Comparison of ENCODE assay signal across 29 cellular contexts in genomic region chr10:91885362-91886079, GRCh38. TPM values are rescaled to one million over a fixed set of nuclear protein-coding genes. Genes with fewer than 3 reads are reported as not detected.
DNase-seq lines count a peak whose midpoint lies in the region; ATAC-seq and TF ChIP-seq lines count a peak whose summit lies in the region.
"Had no signal": no experiment of that assay in that cellular context is flagged by ENCODE, and none has a peak within 500 bp of the region (broad histone marks: within the 10 kb centered on the region; RNA-seq: fewer than 3 reads in every experiment).

No MANE protein-coding gene starts in this region.

- intact Hi-C loops in ascending aorta (cut with DNase I) (loop anchor here (2.0 kb wide), 1 partner anchor 23 kb away; the partner anchor contains the start of gene FGFBP3), left ventricle myocardium inferior (cut with micrococcal nuclease) (no loop called here)

- H3K27ac Mint-ChIP-seq in nephron progenitor cell = peak overlapping the region; percentile 49
- peak overlapping the region; percentile 94 for H3K27ac Mint-ChIP-seq in type B pancreatic cell

- ATAC-seq in GM21576 (IDR thresholded peaks at IDR 0.05; ENCODE audit: unreplicated experiment) = no peak
- ATAC-seq: body of pancreas, gastroesophageal sphincter, HepG2, left cardiac atrium, psoas muscle had no signal

- H3K4me1 ChIP-seq in HUES48 (ENCODE audit: control insufficient read depth, insufficient read depth, low read length) = peaks cover 52% of the 10 kb centered on the region
- peaks cover 3 to 24% of the 10 kb centered on the region in 2 donors for H3K4me1 ChIP-seq in ascending aorta
- H3K4me1 ChIP-seq in left ventricle myocardium inferior = peaks cover 33% of the 10 kb centered on the region

- H3K27me3 ChIP-seq in HUES48 (ENCODE audit: control insufficient read depth, insufficient read depth, low read length) (no peaks in the 10 kb centered on the region), ascending aorta (no peaks in the 10 kb centered on the region), left ventricle myocardium inferior (ENCODE audit: low read depth) (peaks cover 26% of the 10 kb centered on the region)
- H3K27me3 ChIP-seq: body of pancreas, gastroesophageal sphincter, sigmoid colon, upper lobe of left lung had no signal

- H3K4me3 Mint-ChIP-seq in nephron progenitor cell = no peak overlapping the region
- H3K4me3 Mint-ChIP-seq in type B pancreatic cell = peak overlapping the region; percentile 53

- H3K36me3 ChIP-seq in HUES48 (ENCODE audit: control insufficient read depth, insufficient read depth, low read length) (no peaks in the 10 kb centered on the region), ascending aorta (no peaks in the 10 kb centered on the region), left ventricle myocardium inferior (no peaks in the 10 kb centered on the region)
- H3K36me3 ChIP-seq: gastroesophageal sphincter, sigmoid colon, upper lobe of left lung had no signal

- H3K9ac ChIP-seq in HUES48 (ENCODE audit: low read depth, low read length) = no peak overlapping the region
- H3K9ac ChIP-seq: SK-N-SH had no signal

- H3K27ac ChIP-seq in HUES48 (ENCODE audit: low read depth, low read length) (peak overlapping the region; percentile 88), ascending aorta (peak overlapping the region; percentile 87 to 94), left ventricle myocardium inferior (replicated peaks) (no peak overlapping the region)
- H3K27ac ChIP-seq: body of pancreas, C4-2B, HL-60, psoas muscle, upper lobe of left lung had no signal

- H3K36me3 Mint-ChIP-seq in nephron progenitor cell (ENCODE audit: low read depth) (no peaks in the 10 kb centered on the region), type B pancreatic cell (no peaks in the 10 kb centered on the region)

- TF ChIP-seq CTCF in ascending aorta (IDR thresholded peaks at IDR 0.05) = no peak
- TF ChIP-seq CTCF in nephron progenitor cell (IDR thresholded peaks at IDR 0.05) = no peak
- no peak for TF ChIP-seq CTCF in type B pancreatic cell (conservative IDR thresholded peaks at IDR 0.05)
- TF ChIP-seq CTCF in left ventricle myocardium inferior (IDR thresholded peaks at IDR 0.05; ENCODE audit: borderline replicate concordance) = no peak

- H3K9me3 Mint-ChIP-seq in nephron progenitor cell (peaks cover 8% of the 10 kb centered on the region), type B pancreatic cell (no peaks in the 10 kb centered on the region)

- H3K27me3 Mint-ChIP-seq in nephron progenitor cell (ENCODE audit: low read depth, poor library complexity) (no peaks in the 10 kb centered on the region), type B pancreatic cell (no peaks in the 10 kb centered on the region)

- H3K9me3 ChIP-seq in HUES48 (ENCODE audit: control insufficient read depth, insufficient read depth, low read length) = no peaks in the 10 kb centered on the region
- no peaks in the 10 kb centered on the region for H3K9me3 ChIP-seq in ascending aorta
- peaks cover 4% of the 10 kb centered on the region for H3K9me3 ChIP-seq in left ventricle myocardium inferior (replicated peaks)
- H3K9me3 ChIP-seq: body of pancreas, Caco-2, gastroesophageal sphincter, psoas muscle, sigmoid colon, SK-N-SH, upper lobe of left lung had no signal

- H3K4me1 Mint-ChIP-seq in nephron progenitor cell (peaks cover 67% of the 10 kb centered on the region), type B pancreatic cell (ENCODE audit: unreplicated experiment) (peaks cover 36% of the 10 kb centered on the region)

- no peak overlapping the region for H3K4me3 ChIP-seq in HUES48 (ENCODE audit: low read depth, low read length)
- H3K4me3 ChIP-seq in ascending aorta = no peak overlapping the region
- H3K4me3 ChIP-seq in left ventricle myocardium inferior = no peak overlapping the region
- H3K4me3 ChIP-seq: body of pancreas, gastroesophageal sphincter, psoas muscle, sigmoid colon, upper lobe of left lung had no signal

- DNase-seq in ascending aorta (ENCODE audit: low spot score in 2 of 2) (no peak), nephron progenitor cell (no peak), type B pancreatic cell (ENCODE audit: extremely low spot score, unreplicated experiment) (no peak), left ventricle myocardium inferior (no peak), AG08396 (ENCODE audit: low spot score) (no peak)
- DNase-seq: activated CD4-positive, alpha-beta T cell treated with anti-CD3 and anti-CD28 coated beads, Interleukin-2, amount 50 U/mL, for 4 hours; activated naive CD4-positive, alpha-beta T cell treated with Interleukin-2 at 50 U/mL for 16 hours; body of pancreas; Caco-2; DMS53; hippocampal formation; left cardiac atrium; MM.1S; NCI-H1930; NCI-H2171 treated with DMSO at 0.1 percent for 48 hours; NCI-H510A treated with DMSO at 0.1 percent for 48 hours; nucleus accumbens; OCI-M1; psoas muscle; sigmoid colon; SK-N-SH; stimulated activated CD4-positive, alpha-beta T cell treated with anti-CD3 and anti-CD28 coated beads, Interleukin-4, amount 100 ng/mL, for 1 hour; upper lobe of left lung had no signal

RNA-seq across cellular contexts. Expression of gene FGFBP3, which starts 23.8 kb away (rescaled TPM):
- total RNA-seq in ascending aorta (6.6 TPM), type B pancreatic cell (ENCODE audit: low replicate concordance) (4.5 and 9.6 TPM in 2 replicates), left ventricle myocardium inferior (0.22 TPM)

RNA-seq across cellular contexts. Expression of gene BTAF1, which starts 38.0 kb away (rescaled TPM):
- 19.9 TPM for total RNA-seq in ascending aorta
- 33.2 and 34.7 TPM in 2 replicates for total RNA-seq in type B pancreatic cell (ENCODE audit: low replicate concordance)
- 11.7 TPM for total RNA-seq in left ventricle myocardium inferior
